In genomic region chr7:30463400-30464145, GRCh38 we compare ENCODE assay signal across 11 cellular contexts. TPM values are rescaled to one million over a fixed set of nuclear protein-coding genes. Genes with fewer than 3 reads are reported as not detected.
A peak's percentile ranks its signal among the peaks of the same experiment; 100 is the strongest.
DNase-seq lines count a peak whose midpoint lies in the region; ATAC-seq and TF ChIP-seq lines count a peak whose summit lies in the region.
"Had no signal": no experiment of that assay in that cellular context is flagged by ENCODE, and none has a peak within 500 bp of the region (broad histone marks: within the 10 kb centered on the region; RNA-seq: fewer than 3 reads in every experiment).

No MANE protein-coding gene starts in this region.

- no peak for TF ChIP-seq POLR2A in sigmoid colon (IDR thresholded peaks at IDR 0.05)

- H3K4me1 ChIP-seq in sigmoid colon = peaks cover 0 to 60% (median 49%) of the 10 kb centered on the region in 4 donors
- H3K4me1 ChIP-seq in effector memory CD4-positive, alpha-beta T cell (ENCODE audit: control insufficient read depth, insufficient read depth, low read length, poor library complexity, severe bottlenecking) = no peaks in the 10 kb centered on the region

- H3K27ac ChIP-seq in HL-60 (replicated peaks) (peak overlapping the region; percentile 71), sigmoid colon (peak overlapping the region in 1 of 4 donors; percentile 16)
- no peak overlapping the region for H3K27ac ChIP-seq in effector memory CD4-positive, alpha-beta T cell (ENCODE audit: insufficient read depth, low read length, poor library complexity, severe bottlenecking)
- H3K27ac ChIP-seq: prostate gland had no signal

- H3K9me3 ChIP-seq in sigmoid colon = no peaks in the 10 kb centered on the region
- no peaks in the 10 kb centered on the region for H3K9me3 ChIP-seq in effector memory CD4-positive, alpha-beta T cell (ENCODE audit: control insufficient read depth, low read length)
- H3K9me3 ChIP-seq: prostate gland had no signal

- TF ChIP-seq CTCF in HL-60 (IDR thresholded peaks at IDR 0.05; ENCODE audit: insufficient read depth, low read length) = no peak
- no peak for TF ChIP-seq CTCF in sigmoid colon (IDR thresholded peaks at IDR 0.05)

- H3K36me3 ChIP-seq in sigmoid colon = no peaks in the 10 kb centered on the region
- no peaks in the 10 kb centered on the region for H3K36me3 ChIP-seq in effector memory CD4-positive, alpha-beta T cell (ENCODE audit: control insufficient read depth, insufficient read depth, low read length)
- H3K36me3 ChIP-seq: prostate gland had no signal

- no peak for TF ChIP-seq EP300 in sigmoid colon (IDR thresholded peaks at IDR 0.05)

- no peak overlapping the region for H3K4me3 ChIP-seq in HL-60 (replicated peaks; ENCODE audit: insufficient read depth, low read length)
- no peak overlapping the region for H3K4me3 ChIP-seq in sigmoid colon
- H3K4me3 ChIP-seq in effector memory CD4-positive, alpha-beta T cell (ENCODE audit: insufficient read depth, low read depth, low read length, poor library complexity, severe bottlenecking) = no peak overlapping the region
- H3K4me3 ChIP-seq: prostate gland had no signal

- DNase-seq in HL-60 (ENCODE audit: low read depth in 1 of 2, low spot score in 1 of 2) = peak in 1 of 2 experiments; percentile 34
- peak; percentile 18 for DNase-seq in sigmoid colon
- no peak for DNase-seq in kidney glomerular epithelial cell (lab: John Stamatoyannopoulos, UW)
- DNase-seq in islet precursor cell = no peak
- DNase-seq in RPMI8226 = no peak
- DNase-seq in effector memory CD4-positive, alpha-beta T cell = no peak
- DNase-seq: erythroblast, SW 1271 had no signal

- WGBS in sigmoid colon, 2 donors = 74 to 84% methylated on average over 6 of the region's 6 CpGs

- peak; percentile 63 for ATAC-seq in GM18867 (IDR thresholded peaks at IDR 0.05; ENCODE audit: unreplicated experiment)
- ATAC-seq in GM21717 (IDR thresholded peaks at IDR 0.05; ENCODE audit: unreplicated experiment) = peak; percentile 68

- H3K27me3 ChIP-seq in HL-60 (ENCODE audit: insufficient read depth, poor library complexity, severe bottlenecking) = no peaks in the 10 kb centered on the region
- H3K27me3 ChIP-seq in sigmoid colon = no peaks in the 10 kb centered on the region
- no peaks in the 10 kb centered on the region for H3K27me3 ChIP-seq in effector memory CD4-positive, alpha-beta T cell (replicated peaks; ENCODE audit: control insufficient read depth, insufficient read depth, low read length, poor library complexity, severe bottlenecking)

- intact Hi-C loops in sigmoid colon (cut with DNase I) = no loop called here

RNA-seq across cellular contexts. Expression of gene NOD1, which starts 15.0 kb away (rescaled TPM):
- 10 to 100 TPM in 2 of 4 donors, 1 to 10 TPM in 2; 5.9 to 17.5 (median 9.3) TPM for total RNA-seq in sigmoid colon
- polyA plus RNA-seq in sigmoid colon = 10 to 100 TPM in 1 of 3 donors, 1 to 10 TPM in 2; 3.0 to 14.1 (median 3.0) TPM

RNA-seq across cellular contexts. Expression of gene GGCT, which starts 41.1 kb away (rescaled TPM):
- 10 to 100 TPM; 18.8 to 40.9 (median 24.1) TPM for total RNA-seq in sigmoid colon
- 10 to 100 TPM; 64.9 to 97.3 (median 87.3) TPM for polyA plus RNA-seq in sigmoid colon
